1 cellular context compared by ENCODE assay signal in the genomic region with DNA sequence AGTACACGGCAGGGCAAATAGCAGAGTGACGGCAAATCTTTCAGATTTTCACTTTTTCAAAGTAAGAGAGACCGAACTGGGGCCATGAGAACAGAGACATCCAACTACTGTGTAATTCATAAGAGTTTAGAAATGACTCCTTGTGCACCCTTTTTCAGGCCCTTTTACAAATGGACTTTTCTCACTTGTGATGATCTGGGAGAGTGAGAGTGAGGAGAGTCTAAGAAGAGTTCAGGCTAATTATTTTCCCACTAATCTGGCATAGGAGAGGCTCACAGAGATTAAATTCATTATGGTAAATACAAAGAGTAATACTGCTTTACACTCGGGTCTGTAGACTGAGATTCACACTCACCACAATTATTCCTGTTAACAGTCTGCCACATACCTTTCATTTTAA.
TF ChIP-seq lines count a peak whose summit lies in the region.

No MANE protein-coding gene starts in this region.

TF ChIP-seq in H1, 55 proteins besides CTCF, POLR2A, EP300 and RAD21:
- TF ChIP-seq BRCA1 (IDR thresholded peaks at IDR 0.05; ENCODE audit: low read depth, low read length), result no peak
- TF ChIP-seq CBX8 (IDR thresholded peaks at IDR 0.05; ENCODE audit: borderline replicate concordance, low read depth, low read length), result no peak
- no peak for TF ChIP-seq SP1 (IDR thresholded peaks at IDR 0.05; ENCODE audit: low read depth, low read length)
- no peak for TF ChIP-seq ASH2L (IDR thresholded peaks at IDR 0.05; ENCODE audit: low read length)
- TF ChIP-seq KDM5A (IDR thresholded peaks at IDR 0.05; ENCODE audit: low read length), result no peak
- TF ChIP-seq HDAC6 (IDR thresholded peaks at IDR 0.05; ENCODE audit: low read depth, low read length), result no peak
- no peak for TF ChIP-seq SP2 (IDR thresholded peaks at IDR 0.05; ENCODE audit: low read length)
- no peak for TF ChIP-seq JUND (IDR thresholded peaks at IDR 0.05; ENCODE audit: low read length)
- no peak for TF ChIP-seq POLR2AphosphoS5 (IDR thresholded peaks at IDR 0.05; ENCODE audit: low read depth, low read length)
- no peak for TF ChIP-seq BCL11A (IDR thresholded peaks at IDR 0.05; ENCODE audit: low read depth in 2 of 2, low read length in 2 of 2)
- no peak for TF ChIP-seq NANOG (IDR thresholded peaks at IDR 0.05; ENCODE audit: insufficient read depth, low read depth, low read length, poor library complexity, severe bottlenecking)
- TF ChIP-seq SP4 (IDR thresholded peaks at IDR 0.05; ENCODE audit: low read length), result no peak
- no peak for TF ChIP-seq CHD2 (IDR thresholded peaks at IDR 0.05; ENCODE audit: low read length)
- TF ChIP-seq KDM4A (IDR thresholded peaks at IDR 0.05; ENCODE audit: low read depth, low read length, severe bottlenecking), result no peak
- no peak for TF ChIP-seq PHF8 (conservative IDR thresholded peaks at IDR 0.05; ENCODE audit: low read depth, low read length)
- no peak for TF ChIP-seq SAP30 (IDR thresholded peaks at IDR 0.05; ENCODE audit: insufficient read depth, insufficient replicate concordance, low read length)
- no peak for TF ChIP-seq TEAD4 (IDR thresholded peaks at IDR 0.05; ENCODE audit: low read depth, low read length)
- TF ChIP-seq SUZ12 (IDR thresholded peaks at IDR 0.05; ENCODE audit: low read length), result no peak
- no peak for TF ChIP-seq MAFK (IDR thresholded peaks at IDR 0.05; ENCODE audit: low read depth, low read length)
- TF ChIP-seq GABPA (IDR thresholded peaks at IDR 0.05; ENCODE audit: borderline replicate concordance, insufficient read depth, low read length), result no peak
